In genomic region chr15:40106203-40107161, GRCh38 we compare ENCODE assay signal across 8 cellular contexts. TPM values are rescaled to one million over a fixed set of nuclear protein-coding genes. Genes with fewer than 3 reads are reported as not detected.
DNase-seq lines count a peak whose midpoint lies in the region; ATAC-seq and TF ChIP-seq lines count a peak whose summit lies in the region.

No MANE protein-coding gene starts in this region.

- H3K4me3 Mint-ChIP-seq in Caco-2 (ENCODE audit: unreplicated experiment) = peak overlapping the region; percentile 93

- intact Hi-C loops in Caco-2 (cut with micrococcal nuclease; ENCODE audit: unreplicated experiment) = loop anchor here (1.0 kb wide), 3 partner anchors 8 to 61 kb away; no protein-coding TSS in a partner anchor
- intact Hi-C loops in esophagus muscularis mucosa (cut with DNase I) = loop anchor here (2.0 to 5.0 kb wide), 2 partner anchors 56 to 68 kb away; partner anchors contain the start of genes BUB1B and SRP14

- H3K9me3 Mint-ChIP-seq in Caco-2 (ENCODE audit: unreplicated experiment) = no peaks in the 10 kb centered on the region

- peaks cover 58% of the 10 kb centered on the region for H3K36me3 Mint-ChIP-seq in Caco-2 (ENCODE audit: insufficient read depth, unreplicated experiment)

- peak overlapping the region; percentile 96 for H3K27ac Mint-ChIP-seq in Caco-2 (ENCODE audit: unreplicated experiment)

- BruUV-seq in Caco-2 (replicated peaks; lab: Mats Ljungman, UMichigan) = TSS peak; percentile 83

- peak overlapping the region; percentile 83 to 90 (median 86) for H3K27ac ChIP-seq in esophagus muscularis mucosa (replicated peaks in 1 of 4)

- TF ChIP-seq POLR2A in esophagus muscularis mucosa (IDR thresholded peaks at IDR 0.05; ENCODE audit: low read depth) = no peak

- CTCF ChIA-PET in Caco-2 (lab: Charles Lee) = interaction anchor here (0.6 to 2.3 kb wide), 15 partner anchors 8 to 276 kb away, joined by 3 to 16 read pairs (median 4); partner anchors contain the start of genes BUB1B, INAFM2 and KNSTRN

- H3K4me1 ChIP-seq in Caco-2 = peaks cover 58% of the 10 kb centered on the region
- H3K4me1 ChIP-seq in esophagus muscularis mucosa = peaks cover 64 to 77% (median 76%) of the 10 kb centered on the region in 4 donors

- ATAC-seq in GM19025 (IDR thresholded peaks at IDR 0.05; ENCODE audit: low read depth, unreplicated experiment) (peak; percentile 33), HG03571 (IDR thresholded peaks at IDR 0.05; ENCODE audit: unreplicated experiment) (peak; percentile 38), omental fat pad (ENCODE audit: low FRiP score) (peak; percentile 62)

- H3K9me3 ChIP-seq in Caco-2 (no peaks in the 10 kb centered on the region), esophagus muscularis mucosa (no peaks in the 10 kb centered on the region)

- H3K36me3 ChIP-seq in Caco-2 (ENCODE audit: control insufficient read depth, insufficient read depth, low read length) (0 out of 2 replicates have a peak, but pooled peaks cover 3% of the 10 kb centered on the region), esophagus muscularis mucosa (no peaks in the 10 kb centered on the region)

- H3K27me3 Mint-ChIP-seq in Caco-2 (ENCODE audit: insufficient read depth, unreplicated experiment) = no peaks in the 10 kb centered on the region

- 77% methylated on average over 8 of the region's 8 CpGs for WGBS in esophagus muscularis mucosa

- no peak for TF ChIP-seq EP300 in esophagus muscularis mucosa (IDR thresholded peaks at IDR 0.05)

- H3K4me3 ChIP-seq in Caco-2 (ENCODE audit: low read depth, low read length) = peak overlapping the region; percentile 61
- H3K4me3 ChIP-seq in esophagus muscularis mucosa = peak overlapping the region in 1 of 4 donors; percentile 19

- peak; percentile 91 for DNase-seq in Caco-2
- DNase-seq in SKM-1 treated with dmso at 0.1 percent for 144 hours (lab: John Stamatoyannopoulos, UW; ENCODE audit: unreplicated experiment) = peak; percentile 88
- no peak for DNase-seq in esophagus muscularis mucosa (ENCODE audit: extremely low spot score)
- DNase-seq in omental fat pad (ENCODE audit: low spot score) = peak; percentile 67
- no peak for DNase-seq in occipital lobe (lab: John Stamatoyannopoulos, UW)
- DNase-seq in NCI-H2227 (lab: John Stamatoyannopoulos, UW; ENCODE audit: unreplicated experiment) = no peak

- TF ChIP-seq CTCF in Caco-2 (IDR thresholded peaks at IDR 0.05; ENCODE audit: insufficient read depth in 1 of 2, low read depth in 1 of 2, low read length in 1 of 2, severe bottlenecking in 1 of 2, unreplicated experiment in 1 of 2) (no peak), esophagus muscularis mucosa (IDR thresholded peaks at IDR 0.05) (no peak), omental fat pad (IDR thresholded peaks at IDR 0.05) (no peak)

- peaks cover 46% of the 10 kb centered on the region for H3K4me1 Mint-ChIP-seq in Caco-2 (ENCODE audit: low read depth, unreplicated experiment)

- H3K27me3 ChIP-seq in Caco-2 (replicated peaks; ENCODE audit: control insufficient read depth, insufficient read depth, low read length) (no peaks in the 10 kb centered on the region), esophagus muscularis mucosa (no peaks in the 10 kb centered on the region)

- POLR2A ChIA-PET in Caco-2 (lab: Charles Lee) = interaction anchor here (0.5 to 4.5 kb wide), 11 partner anchors 8 to 557 kb away, joined by 3 to 30 read pairs (median 4); partner anchors contain the start of gene EIF2AK4

RNA-seq across cellular contexts. Expression of gene BMF, which starts 2.2 kb away (rescaled TPM):
- total RNA-seq in Caco-2 (2022) (78.2 and 81.5 TPM in 2 replicates), esophagus muscularis mucosa (1 to 10 TPM; 4.6 to 8.3 (median 6.3) TPM), omental fat pad (1 to 10 TPM; 3.7 to 7.7 (median 5.3) TPM), occipital lobe (4.2 TPM)

RNA-seq across cellular contexts. Expression of gene BUB1B, which starts 54.4 kb away (rescaled TPM):
- total RNA-seq in Caco-2 (2022) (62.7 and 73.5 TPM in 2 replicates), esophagus muscularis mucosa (1 to 10 TPM in 1 of 4 donors, under 1 TPM in 2, not detected in 1; 0.06 to 1.3 (median 0.17) TPM), omental fat pad (1 to 10 TPM in 2 of 4 donors, under 1 TPM in 2; 0.37 to 7.4 (median 1.5) TPM), occipital lobe (6.6 TPM)

Comparison
In these comparisons a context has a peak if more than half of its experiments do, and no peak if none do; other contexts are left out.
1. DNase-seq: peak in Caco-2 (2 of 2), SKM-1 treated with dmso at 0.1 percent for 144 hours (single experiment) and omental fat pad (single experiment); none in esophagus muscularis mucosa (single experiment), occipital lobe (single experiment) and NCI-H2227 (single experiment).
2. Peak in every context shown above with its lines, with median percentiles within 50 percentile points of each other: ATAC-seq.